Comparison of ENCODE assay signal across 36 cellular contexts in genomic region chr13:51349016-51349415, GRCh38. TPM values are rescaled to one million over a fixed set of nuclear protein-coding genes. Genes with fewer than 3 reads are reported as not detected.
"Had no signal": no experiment of that assay in that cellular context is flagged by ENCODE, and none has a peak within 500 bp of the region (broad histone marks: within the 10 kb centered on the region; RNA-seq: fewer than 3 reads in every experiment).

No MANE protein-coding gene starts in this region.

- H3K36me3 Mint-ChIP-seq: activated naive CD8-positive, alpha-beta T cell treated with anti-CD3 and anti-CD28 coated beads, Interleukin-2, amount 10 ng/mL, durations not matched to agents 7 days and 5 days had no signal

- H3K27me3 Mint-ChIP-seq: activated CD4-positive, alpha-beta T cell treated with anti-CD3 and anti-CD28 coated beads, Interleukin-2, amount 10 ng/mL, durations not matched to agents 24 days and 14 days; activated CD8-positive, alpha-beta T cell treated with anti-CD3 and anti-CD28 coated beads for 36 hours; activated naive CD4-positive, alpha-beta T cell treated with anti-CD3 and anti-CD28 coated beads, Interleukin-2, amount 50 U/mL, for 24 hours; activated naive CD8-positive, alpha-beta T cell treated with anti-CD3 and anti-CD28 coated beads, Interleukin-2, amount 10 ng/mL, durations not matched to agents 7 days and 5 days; activated T-cell treated with anti-CD3 and anti-CD28 coated beads, Interleukin-2, amount 50 U/mL, for 24 hours had no signal

- H3K4me1 Mint-ChIP-seq: activated CD4-positive, alpha-beta T cell treated with anti-CD3 and anti-CD28 coated beads, Interleukin-2, amount 10 ng/mL, durations not matched to agents 24 days and 14 days; activated naive CD4-positive, alpha-beta T cell treated with anti-CD3 and anti-CD28 coated beads, Interleukin-2, amount 50 U/mL, for 24 hours had no signal

- H3K27ac Mint-ChIP-seq: activated CD4-positive, alpha-beta T cell treated with anti-CD3 and anti-CD28 coated beads, Interleukin-2, amount 10 ng/mL, durations not matched to agents 24 days and 14 days; activated CD8-positive, alpha-beta T cell treated with anti-CD3 and anti-CD28 coated beads for 36 hours; activated naive CD4-positive, alpha-beta T cell treated with anti-CD3 and anti-CD28 coated beads, Interleukin-2, amount 50 U/mL, for 24 hours; activated naive CD8-positive, alpha-beta T cell treated with anti-CD3 and anti-CD28 coated beads, Interleukin-2, amount 10 ng/mL, durations not matched to agents 7 days and 5 days; activated T-cell treated with anti-CD3 and anti-CD28 coated beads, Interleukin-2, amount 50 U/mL, for 24 hours; activated T-helper 2 cell treated with anti-CD3 and anti-CD28 coated beads, Interferon-gamma antibody, Interleukin-2, Interleukin-4, amounts not matched to agents 10 μg/mL and 5 μg/mL and 100 μg/mL, durations not matched to agents 14 hours and 24 hours and 36 hours had no signal

- ATAC-seq: activated CD8-positive, alpha-beta T cell treated with anti-CD3 and anti-CD28 coated beads for 36 hours; body of pancreas; Panc1 had no signal

- H3K4me3 Mint-ChIP-seq: activated CD4-positive, alpha-beta T cell treated with anti-CD3 and anti-CD28 coated beads, Interleukin-2, amount 10 ng/mL, durations not matched to agents 24 days and 14 days; activated CD8-positive, alpha-beta T cell treated with anti-CD3 and anti-CD28 coated beads for 36 hours; activated naive CD4-positive, alpha-beta T cell treated with anti-CD3 and anti-CD28 coated beads, Interleukin-2, amount 50 U/mL, for 24 hours; activated naive CD8-positive, alpha-beta T cell treated with anti-CD3 and anti-CD28 coated beads, Interleukin-2, amount 10 ng/mL, durations not matched to agents 7 days and 5 days; activated T-cell treated with anti-CD3 and anti-CD28 coated beads, Interleukin-2, amount 50 U/mL, for 24 hours had no signal

- H3K4me3 ChIP-seq: ascending aorta, body of pancreas, breast epithelium, SJCRH30, SK-N-MC had no signal

- DNase-seq: activated CD4-positive, alpha-beta T cell treated with anti-CD3 and anti-CD28 coated beads, Interleukin-2, amount 10 ng/mL, durations not matched to agents 24 days and 14 days; activated CD4-positive, alpha-beta T cell treated with anti-CD3 and anti-CD28 coated beads, Interleukin-2, amount 50 U/mL, for 4 hours; activated CD4-positive, CD25-positive, alpha-beta regulatory T cell; activated CD8-positive, alpha-beta T cell treated with anti-CD3 and anti-CD28 coated beads for 36 hours; activated gamma-delta T cell; activated naive CD4-positive, alpha-beta T cell treated with Interleukin-2 at 50 U/mL for 16 hours; activated naive CD8-positive, alpha-beta T cell treated with anti-CD3 and anti-CD28 coated beads, Interleukin-2, amount 10 ng/mL, durations not matched to agents 7 days and 5 days; activated T-cell treated with anti-CD3 and anti-CD28 coated beads, Interleukin-2, amount 50 U/mL, for 24 hours; amygdala; body of pancreas; Karpas-422; NCI-H1048; NCI-H1105 treated with DMSO at 0.1 percent for 48 hours; NCI-H1436; NCI-H1694; NCI-H1930; NCI-H2081 treated with DMSO at 0.1 percent for 48 hours; NCI-H345; NCI-H524 treated with DMSO at 0.1 percent for 48 hours; SHP77; SJCRH30; T1000; WERI-Rb-1 had no signal

- H3K9me3 Mint-ChIP-seq: activated CD4-positive, alpha-beta T cell treated with anti-CD3 and anti-CD28 coated beads, Interleukin-2, amount 10 ng/mL, durations not matched to agents 24 days and 14 days; activated naive CD8-positive, alpha-beta T cell treated with anti-CD3 and anti-CD28 coated beads, Interleukin-2, amount 10 ng/mL, durations not matched to agents 7 days and 5 days; activated T-helper 2 cell treated with anti-CD3 and anti-CD28 coated beads, Interferon-gamma antibody, Interleukin-2, Interleukin-4, amounts not matched to agents 10 μg/mL and 5 μg/mL and 100 μg/mL, durations not matched to agents 14 hours and 24 hours and 36 hours had no signal

RNA-seq across cellular contexts. Expression of gene SERPINE3, which starts 9.5 kb away (rescaled TPM):
- total RNA-seq: activated CD4-positive, alpha-beta T cell treated with anti-CD3 and anti-CD28 coated beads, Interleukin-2, amount 10 ng/mL, durations not matched to agents 24 days and 14 days; activated CD8-positive, alpha-beta memory T cell treated with anti-CD3 and anti-CD28 coated beads for 36 hours; activated CD8-positive, alpha-beta T cell treated with anti-CD3 and anti-CD28 coated beads for 36 hours; activated naive CD8-positive, alpha-beta T cell treated with anti-CD3 and anti-CD28 coated beads, Interleukin-2, amount 10 ng/mL, durations not matched to agents 7 days and 5 days; activated T-helper 2 cell treated with anti-CD3 and anti-CD28 coated beads, Interferon-gamma antibody, Interleukin-2, Interleukin-4, amounts not matched to agents 10 μg/mL and 5 μg/mL and 100 μg/mL, durations not matched to agents 14 hours and 24 hours and 36 hours; ascending aorta; body of pancreas; cardiac septum; MCF 10A; NCI-H460; RPMI7951; SJCRH30; T-helper 1 cell treated with Interleukin-12 subunit alpha and Interleukin-12 subunit beta and Interleukin-4 antibody, amounts not matched to agents 30 ng/mL and 1 ng/mL, for 36 hours; T-helper 2 cell treated with Interferon-gamma antibody and Interleukin-4, amounts not matched to agents 100 ng/mL and 5 ng/mL, for 36 hours had no signal
